In genomic region chr6:138692058-138692977, GRCh38 we compare ENCODE assay signal across 8 cellular contexts.
A peak's percentile ranks its signal among the peaks of the same experiment; 100 is the strongest.
DNase-seq lines count a peak whose midpoint lies in the region; ATAC-seq and TF ChIP-seq lines count a peak whose summit lies in the region.

No MANE protein-coding gene starts in this region.

- peak overlapping the region; percentile 79 for H3K27ac ChIP-seq in colonic mucosa

- H3K27me3 ChIP-seq in colonic mucosa: no peaks in the 10 kb centered on the region

- peak overlapping the region; percentile 71 to 92 for H3K9ac ChIP-seq in colonic mucosa (ENCODE audit: low read depth in 2 of 2, low read length in 2 of 2)

- H3K36me3 ChIP-seq in colonic mucosa: no peaks in the 10 kb centered on the region

- H3K4me1 ChIP-seq in colonic mucosa: no peaks in the 10 kb centered on the region

- peak overlapping the region; percentile 61 for H3K4me3 ChIP-seq in colonic mucosa

- no peaks in the 10 kb centered on the region for H3K9me3 ChIP-seq in colonic mucosa

- intact Hi-C loops in colonic mucosa (cut with DNase I): loop anchor here (5.0 kb wide), 1 partner anchor 75 kb away; no protein-coding TSS in a partner anchor

- DNase-seq in NCI-H2107 (lab: John Stamatoyannopoulos, UW) (peak; percentile 8), NCI-H2107 treated with DMSO at 0.1 percent for 48 hours (lab: John Stamatoyannopoulos, UW; ENCODE audit: unreplicated experiment) (no peak), NCI-H1092 (lab: John Stamatoyannopoulos, UW) (peak; percentile 35), colonic mucosa (peak; percentile 74), left kidney (ENCODE audit: low read depth, low spot score) (peak; percentile 91)
- DNase-seq in activated CD4-positive, alpha-beta T cell treated with anti-CD3 and anti-CD28 coated beads for 24 hours (ENCODE audit: low read depth in 2 of 2): peak; percentile 19 to 38
- DNase-seq in stimulated activated CD4-positive, alpha-beta T cell treated with anti-CD3 and anti-CD28 coated beads, Interleukin-2, amount 100 ng/mL, for 48 hours: peak; percentile 42 to 52

- ATAC-seq in HG02588 (IDR thresholded peaks at IDR 0.05; ENCODE audit: unreplicated experiment): peak; percentile 62

- TF ChIP-seq CTCF in colonic mucosa (IDR thresholded peaks at IDR 0.05): peak; percentile 85
